ENCODE assay signal across 26 cellular contexts in the genomic region with DNA sequence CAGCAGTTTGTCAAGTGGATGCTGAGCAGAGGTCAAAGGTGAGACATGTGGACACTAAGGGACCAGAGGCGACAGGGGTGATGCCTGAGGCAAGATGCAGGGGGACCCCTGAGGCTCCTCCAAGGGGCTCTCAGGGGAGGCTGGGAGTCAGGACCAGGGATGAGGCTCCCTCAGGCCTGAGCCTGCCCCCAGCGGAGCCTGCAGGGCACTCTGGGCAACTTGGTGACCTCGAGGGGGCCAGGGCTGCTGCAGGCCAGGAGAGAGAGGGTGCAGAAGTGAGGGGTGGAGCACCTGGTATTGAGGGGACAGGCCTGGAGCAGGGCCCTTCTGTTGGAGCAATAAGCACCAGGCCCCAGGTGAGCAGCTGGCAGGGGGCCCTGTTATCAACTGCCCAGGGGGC. TPM values are rescaled to one million over a fixed set of nuclear protein-coding genes. Genes with fewer than 3 reads are reported as not detected.
A peak's percentile ranks its signal among the peaks of the same experiment; 100 is the strongest.
DNase-seq lines count a peak whose midpoint lies in the region; ATAC-seq and TF ChIP-seq lines count a peak whose summit lies in the region.
"Had no signal": no experiment of that assay in that cellular context is flagged by ENCODE, and none has a peak within 500 bp of the region (broad histone marks: within the 10 kb centered on the region; RNA-seq: fewer than 3 reads in every experiment).

No MANE protein-coding gene starts in this region.

- no peaks in the 10 kb centered on the region for H3K27me3 Mint-ChIP-seq in T-helper 2 cell treated with Interferon-gamma antibody and Interleukin-4, amounts not matched to agents 5 μg/mL and 100 μg/mL, for 36 hours (ENCODE audit: low read depth)
- H3K27me3 Mint-ChIP-seq: naive B cell had no signal

- TF ChIP-seq CTCF in KMS-11 (conservative IDR thresholded peaks at IDR 0.05; ENCODE audit: low read depth, low read length) (no peak), gastroesophageal sphincter (IDR thresholded peaks at IDR 0.05) (no peak), omental fat pad (IDR thresholded peaks at IDR 0.05) (no peak), smooth muscle cell (IDR thresholded peaks at IDR 0.05; ENCODE audit: borderline replicate concordance, insufficient read depth, poor library complexity, severe bottlenecking) (no peak)

- peaks cover 19% of the 10 kb centered on the region for H3K4me1 Mint-ChIP-seq in T-helper 2 cell treated with Interferon-gamma antibody and Interleukin-4, amounts not matched to agents 5 μg/mL and 100 μg/mL, for 36 hours (ENCODE audit: low read depth)

- TF ChIP-seq POLR2A in gastroesophageal sphincter (IDR thresholded peaks at IDR 0.05) = no peak

- H2AFZ ChIP-seq in KMS-11 (ENCODE audit: low read depth) (no peak overlapping the region), smooth muscle cell (ENCODE audit: low read depth) (no peak overlapping the region)

- H3K4me1 ChIP-seq in KMS-11 (ENCODE audit: low read depth, poor library complexity, severe bottlenecking) = peaks cover 47% of the 10 kb centered on the region
- peaks cover 0 to 91% (median 34%) of the 10 kb centered on the region in 3 donors for H3K4me1 ChIP-seq in gastroesophageal sphincter
- H3K4me1 ChIP-seq in skeletal muscle tissue (ENCODE audit: control insufficient read depth in 3 of 3, insufficient read depth in 3 of 3, low read length in 3 of 3) = peaks cover 44 to 95% (median 79%) of the 10 kb centered on the region in 3 donors
- H3K4me1 ChIP-seq in smooth muscle cell (ENCODE audit: low read depth) = no peaks in the 10 kb centered on the region
- H3K4me1 ChIP-seq: BE2C had no signal

- no peak overlapping the region for H3K4me3 Mint-ChIP-seq in T-helper 2 cell treated with Interferon-gamma antibody and Interleukin-4, amounts not matched to agents 5 μg/mL and 100 μg/mL, for 36 hours
- H3K4me3 Mint-ChIP-seq: HFFc6 had no signal

- H3K9me3 ChIP-seq in gastroesophageal sphincter (no peaks in the 10 kb centered on the region), skeletal muscle tissue (ENCODE audit: control insufficient read depth in 3 of 3, low read length in 3 of 3) (no peaks in the 10 kb centered on the region), smooth muscle cell (replicated peaks; ENCODE audit: low read depth) (no peaks in the 10 kb centered on the region)
- H3K9me3 ChIP-seq: BE2C had no signal

- no peak for TF ChIP-seq EP300 in gastroesophageal sphincter (IDR thresholded peaks at IDR 0.05)

- no peak for DNase-seq in T-helper 2 cell treated with Interferon-gamma antibody and Interleukin-4, amounts not matched to agents 5 μg/mL and 100 μg/mL, for 36 hours (ENCODE audit: low spot score)
- DNase-seq in T-helper 2 cell (no peak), SKM-1 (lab: John Stamatoyannopoulos, UW; ENCODE audit: unreplicated experiment) (no peak), omental fat pad (ENCODE audit: low spot score) (no peak), smooth muscle cell (lab: John Stamatoyannopoulos, UW; ENCODE audit: unreplicated experiment) (no peak)
- DNase-seq: 8988T; activated gamma-delta T cell; aorta; BE2C; central memory CD4-positive, alpha-beta T cell; HFFc6; kidney glomerular epithelial cell; naive B cell; NCI-H1105; NCI-H2081 treated with DMSO at 0.1 percent for 48 hours; NK-92 treated with Interleukin-12 subunit alpha and Interleukin-12 subunit beta, amount 100 ng/mL, for 24 hours; small intestine; stimulated activated CD4-positive, alpha-beta T cell treated with anti-CD3 and anti-CD28 coated beads, Interleukin-4, amount 100 ng/mL, for 4 hours; T1000 had no signal

- no peak overlapping the region for H3K9ac ChIP-seq in KMS-11
- peak overlapping the region; percentile 16 to 63 (median 33) for H3K9ac ChIP-seq in skeletal muscle tissue (ENCODE audit: low read depth in 1 of 3, low read length in 3 of 3)
- H3K9ac ChIP-seq in smooth muscle cell (ENCODE audit: low read depth) = no peak overlapping the region

- no peaks in the 10 kb centered on the region for H3K9me3 Mint-ChIP-seq in T-helper 2 cell treated with Interferon-gamma antibody and Interleukin-4, amounts not matched to agents 5 μg/mL and 100 μg/mL, for 36 hours
- H3K9me3 Mint-ChIP-seq: HFFc6, naive B cell had no signal

- H3K4me2 ChIP-seq in KMS-11 (no peak overlapping the region), smooth muscle cell (no peak overlapping the region)

- peaks cover 48% of the 10 kb centered on the region for H3K36me3 Mint-ChIP-seq in T-helper 2 cell treated with Interferon-gamma antibody and Interleukin-4, amounts not matched to agents 5 μg/mL and 100 μg/mL, for 36 hours (ENCODE audit: low read depth)

- H3K4me3 ChIP-seq in KMS-11 (IDR thresholded peaks at IDR 0.05; ENCODE audit: insufficient read depth, low read depth, low read length) (no peak overlapping the region), gastroesophageal sphincter (no peak overlapping the region), skeletal muscle tissue (ENCODE audit: low read length in 3 of 3) (no peak overlapping the region), smooth muscle cell (no peak overlapping the region)
- H3K4me3 ChIP-seq: SJSA1 had no signal

- H4K20me1 ChIP-seq in KMS-11 (ENCODE audit: insufficient read depth) (no peaks in the 10 kb centered on the region), smooth muscle cell (ENCODE audit: low read depth) (peaks cover 7% of the 10 kb centered on the region)

- H3K36me3 ChIP-seq in KMS-11 (ENCODE audit: insufficient read depth) (no peaks in the 10 kb centered on the region; the same call in 1 of the 2 replicates), gastroesophageal sphincter (peaks cover 0 to 85% of the 10 kb centered on the region in 2 donors), skeletal muscle tissue (ENCODE audit: control insufficient read depth in 3 of 3, insufficient read depth in 3 of 3, low read length in 3 of 3) (peaks cover 65 to 75% (median 73%) of the 10 kb centered on the region in 3 donors), smooth muscle cell (ENCODE audit: low read depth) (no peaks in the 10 kb centered on the region)
- H3K36me3 ChIP-seq: BE2C had no signal

- H3K79me2 ChIP-seq in KMS-11 (ENCODE audit: insufficient read depth, low read depth) (peaks cover 18% of the 10 kb centered on the region), smooth muscle cell (ENCODE audit: low read depth) (no peaks in the 10 kb centered on the region)

- H3K27ac ChIP-seq in KMS-11 (peak overlapping the region; percentile 28; the same call in 1 of the 2 replicates), gastroesophageal sphincter (peak overlapping the region in 3 of 4 donors; percentile 52 to 86 (median 80)), skeletal muscle tissue (ENCODE audit: low read depth, low read length) (peak overlapping the region; percentile 76), smooth muscle cell (ENCODE audit: low read depth) (no peak overlapping the region)
- H3K27ac ChIP-seq: SJSA1 had no signal

- H3K27me3 ChIP-seq in KMS-11 (ENCODE audit: insufficient read depth, low read depth) = no peaks in the 10 kb centered on the region
- H3K27me3 ChIP-seq in gastroesophageal sphincter = no peaks in the 10 kb centered on the region
- no peaks in the 10 kb centered on the region for H3K27me3 ChIP-seq in skeletal muscle tissue (ENCODE audit: control insufficient read depth in 3 of 3, insufficient read depth in 3 of 3, low read length in 3 of 3)
- H3K27me3 ChIP-seq in smooth muscle cell (ENCODE audit: low read depth) = peaks cover 4% of the 10 kb centered on the region
- H3K27me3 ChIP-seq: BE2C, SJSA1 had no signal

- no peaks in the 10 kb centered on the region for H3F3A ChIP-seq in smooth muscle cell (ENCODE audit: low read depth)

- ATAC-seq in gastroesophageal sphincter (no peak), omental fat pad (ENCODE audit: low FRiP score) (no peak)
- ATAC-seq: Panc1 had no signal

- WGBS in gastroesophageal sphincter (ENCODE audit: low coverage in 1 of 2), 2 donors = no CpG with 5 or more reads among the region's 3 CpGs
- 91% methylated on average over 3 of the region's 3 CpGs for WGBS in smooth muscle cell (ENCODE audit: low lambda C conversion rate)

- peak overlapping the region; percentile 24 for H3K27ac Mint-ChIP-seq in T-helper 2 cell treated with Interferon-gamma antibody and Interleukin-4, amounts not matched to agents 5 μg/mL and 100 μg/mL, for 36 hours
- H3K27ac Mint-ChIP-seq: HFFc6 had no signal

RNA-seq across cellular contexts. Expression of a gene that starts 6.1 kb away (rescaled TPM):
- total RNA-seq in gastroesophageal sphincter (100 to 1,000 TPM; 172 to 329 (median 202) TPM), skeletal muscle tissue (157 TPM), omental fat pad (100 to 1,000 TPM in 1 of 4 donors, 10 to 100 TPM in 3; 21.2 to 125 (median 65.6) TPM), smooth muscle cell (5.1 and 14.0 TPM in 2 replicates)
- 28.4 and 29.5 TPM in 2 replicates for polyA plus RNA-seq in smooth muscle cell

RNA-seq across cellular contexts. Expression of a gene that starts 9.6 kb away (rescaled TPM):
- total RNA-seq in gastroesophageal sphincter (10 to 100 TPM; 36.6 to 68.3 (median 55.0) TPM), skeletal muscle tissue (14.6 TPM), omental fat pad (10 to 100 TPM; 29.1 to 37.4 (median 33.1) TPM), smooth muscle cell (51.4 and 63.9 TPM in 2 replicates)
- polyA plus RNA-seq in smooth muscle cell = 174 TPM in 2 replicates

RNA-seq across cellular contexts. Expression of a gene that starts 11.7 kb away (rescaled TPM):
- total RNA-seq in gastroesophageal sphincter (10 to 100 TPM; 38.4 to 73.5 (median 43.5) TPM), skeletal muscle tissue (23.0 TPM), omental fat pad (10 to 100 TPM; 41.1 to 56.1 (median 50.1) TPM), smooth muscle cell (45.9 and 55.5 TPM in 2 replicates)
- 105 and 108 TPM in 2 replicates for polyA plus RNA-seq in smooth muscle cell

RNA-seq across cellular contexts. Expression of a gene that starts 13.7 kb away (rescaled TPM):
- 1 to 10 TPM in 1 of 4 donors, under 1 TPM in 2, not detected in 1; 0.40 to 1.5 (median 0.93) TPM for total RNA-seq in gastroesophageal sphincter
- total RNA-seq in skeletal muscle tissue = not detected
- 1 to 10 TPM in 3 of 4 donors, not detected in 1; 1.1 to 1.7 (median 1.5) TPM for total RNA-seq in omental fat pad
- 1.7 TPM in 1 of 2 replicates, not detected in the other for total RNA-seq in smooth muscle cell
- polyA plus RNA-seq in smooth muscle cell = not detected in 2 replicates
- total RNA-seq: frontal cortex, NCI-H460 had no signal

RNA-seq across cellular contexts. Expression of a gene that starts 23.8 kb away (rescaled TPM):
- total RNA-seq in gastroesophageal sphincter (100 to 1,000 TPM in 3 of 4 donors, 10 to 100 TPM in 1; 90.6 to 173 (median 139) TPM), skeletal muscle tissue (32.9 TPM), omental fat pad (10 to 100 TPM; 67.3 to 84.8 (median 76.5) TPM), smooth muscle cell (33.6 TPM in 2 replicates)
- polyA plus RNA-seq in smooth muscle cell = 46.4 and 53.9 TPM in 2 replicates

Comparison
In these comparisons a context has a peak if more than half of its experiments do, and no peak if none do; other contexts are left out.
1. H3K9ac ChIP-seq: peak in skeletal muscle tissue (3 of 3); none in KMS-11 (single experiment) and smooth muscle cell (single experiment).